In the genomic region with DNA sequence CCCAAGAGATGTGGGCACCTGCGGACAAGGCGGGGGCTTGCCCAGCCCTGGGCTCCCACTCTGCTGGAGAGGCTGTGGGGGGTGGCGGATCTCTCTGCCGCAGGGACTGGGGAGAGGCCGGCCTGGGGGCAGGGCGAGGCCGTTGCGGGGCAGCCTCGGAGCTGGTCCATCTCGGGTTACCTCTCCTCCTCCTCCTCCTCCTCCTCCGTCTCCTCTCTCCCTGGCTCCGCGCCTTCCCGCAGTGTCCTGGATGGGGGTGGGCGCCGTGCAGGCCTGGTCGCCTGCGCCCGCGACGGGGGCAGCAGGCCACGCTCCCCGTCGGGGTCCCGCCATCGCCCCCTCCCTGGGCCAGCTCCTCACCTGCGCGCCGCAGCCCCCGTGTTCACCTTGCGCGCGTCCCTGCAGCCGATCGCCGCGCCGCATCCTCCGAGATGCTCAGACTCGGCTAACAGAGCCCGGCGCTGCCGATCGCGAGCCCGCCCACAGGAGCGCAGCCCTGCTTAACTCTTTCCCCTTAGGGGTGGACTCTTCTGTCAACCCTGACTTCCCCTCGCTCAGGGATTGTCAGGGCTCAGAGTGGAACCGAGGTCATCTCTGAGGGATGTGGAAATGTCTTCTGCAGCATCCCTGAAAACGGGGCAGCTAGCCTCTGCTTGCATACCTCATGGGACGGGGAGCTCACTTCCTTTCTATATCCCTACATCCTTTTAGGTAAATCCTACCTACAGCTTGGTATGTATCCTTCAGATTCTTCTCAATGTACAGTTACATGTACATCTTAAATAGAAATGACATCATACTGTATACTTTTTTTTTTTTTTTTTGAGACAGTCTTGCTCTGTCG, we compare ENCODE assay signal across 1 cellular context.
TF ChIP-seq lines count a peak whose summit lies in the region.

A gene (minus strand): TSS at position 447 of the 844 bp plus-strand sequence. CDS start 2,293 bp downstream, outside the sequence.

TF ChIP-seq in WTC11, 78 proteins besides CTCF, POLR2A, EP300 and RAD21 (continued from another document and continues in another):
- TF ChIP-seq, protein P1, sequence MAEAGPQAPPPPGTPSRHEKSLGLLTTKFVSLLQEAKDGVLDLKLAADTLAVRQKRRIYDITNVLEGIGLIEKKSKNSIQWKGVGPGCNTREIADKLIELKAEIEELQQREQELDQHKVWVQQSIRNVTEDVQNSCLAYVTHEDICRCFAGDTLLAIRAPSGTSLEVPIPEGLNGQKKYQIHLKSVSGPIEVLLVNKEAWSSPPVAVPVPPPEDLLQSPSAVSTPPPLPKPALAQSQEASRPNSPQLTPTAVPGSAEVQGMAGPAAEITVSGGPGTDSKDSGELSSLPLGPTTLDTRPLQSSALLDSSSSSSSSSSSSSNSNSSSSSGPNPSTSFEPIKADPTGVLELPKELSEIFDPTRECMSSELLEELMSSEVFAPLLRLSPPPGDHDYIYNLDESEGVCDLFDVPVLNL (CRISPR knock-in tag; IDR thresholded peaks at IDR 0.05; ENCODE audit: borderline replicate concordance, low read depth) = 0 out of 2 replicates have a peak, but pooled peaks have one; percentile 60
- TF ChIP-seq FOXK1 (CRISPR knock-in tag; IDR thresholded peaks at IDR 0.05) = peak; percentile 72; the same call in 1 of the 2 replicates
- TF ChIP-seq NFYB (CRISPR knock-in tag; conservative IDR thresholded peaks at IDR 0.05; ENCODE audit: low read depth) = 0 out of 2 replicates have a peak, but pooled peaks have one; percentile 16
- TF ChIP-seq, protein P2, sequence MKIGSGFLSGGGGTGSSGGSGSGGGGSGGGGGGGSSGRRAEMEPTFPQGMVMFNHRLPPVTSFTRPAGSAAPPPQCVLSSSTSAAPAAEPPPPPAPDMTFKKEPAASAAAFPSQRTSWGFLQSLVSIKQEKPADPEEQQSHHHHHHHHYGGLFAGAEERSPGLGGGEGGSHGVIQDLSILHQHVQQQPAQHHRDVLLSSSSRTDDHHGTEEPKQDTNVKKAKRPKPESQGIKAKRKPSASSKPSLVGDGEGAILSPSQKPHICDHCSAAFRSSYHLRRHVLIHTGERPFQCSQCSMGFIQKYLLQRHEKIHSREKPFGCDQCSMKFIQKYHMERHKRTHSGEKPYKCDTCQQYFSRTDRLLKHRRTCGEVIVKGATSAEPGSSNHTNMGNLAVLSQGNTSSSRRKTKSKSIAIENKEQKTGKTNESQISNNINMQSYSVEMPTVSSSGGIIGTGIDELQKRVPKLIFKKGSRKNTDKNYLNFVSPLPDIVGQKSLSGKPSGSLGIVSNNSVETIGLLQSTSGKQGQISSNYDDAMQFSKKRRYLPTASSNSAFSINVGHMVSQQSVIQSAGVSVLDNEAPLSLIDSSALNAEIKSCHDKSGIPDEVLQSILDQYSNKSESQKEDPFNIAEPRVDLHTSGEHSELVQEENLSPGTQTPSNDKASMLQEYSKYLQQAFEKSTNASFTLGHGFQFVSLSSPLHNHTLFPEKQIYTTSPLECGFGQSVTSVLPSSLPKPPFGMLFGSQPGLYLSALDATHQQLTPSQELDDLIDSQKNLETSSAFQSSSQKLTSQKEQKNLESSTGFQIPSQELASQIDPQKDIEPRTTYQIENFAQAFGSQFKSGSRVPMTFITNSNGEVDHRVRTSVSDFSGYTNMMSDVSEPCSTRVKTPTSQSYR (CRISPR knock-in tag; IDR thresholded peaks at IDR 0.05) = no peak; the same call in 1 of the 2 replicates
- TF ChIP-seq IRF2 (CRISPR knock-in tag; IDR thresholded peaks at IDR 0.05; ENCODE audit: borderline replicate concordance, low read depth) = no peak
- no peak for TF ChIP-seq ZNF232 (CRISPR knock-in tag; IDR thresholded peaks at IDR 0.05)
- peak; percentile 72 for TF ChIP-seq SP1 (CRISPR knock-in tag; conservative IDR thresholded peaks at IDR 0.05)
- TF ChIP-seq, protein P3, sequence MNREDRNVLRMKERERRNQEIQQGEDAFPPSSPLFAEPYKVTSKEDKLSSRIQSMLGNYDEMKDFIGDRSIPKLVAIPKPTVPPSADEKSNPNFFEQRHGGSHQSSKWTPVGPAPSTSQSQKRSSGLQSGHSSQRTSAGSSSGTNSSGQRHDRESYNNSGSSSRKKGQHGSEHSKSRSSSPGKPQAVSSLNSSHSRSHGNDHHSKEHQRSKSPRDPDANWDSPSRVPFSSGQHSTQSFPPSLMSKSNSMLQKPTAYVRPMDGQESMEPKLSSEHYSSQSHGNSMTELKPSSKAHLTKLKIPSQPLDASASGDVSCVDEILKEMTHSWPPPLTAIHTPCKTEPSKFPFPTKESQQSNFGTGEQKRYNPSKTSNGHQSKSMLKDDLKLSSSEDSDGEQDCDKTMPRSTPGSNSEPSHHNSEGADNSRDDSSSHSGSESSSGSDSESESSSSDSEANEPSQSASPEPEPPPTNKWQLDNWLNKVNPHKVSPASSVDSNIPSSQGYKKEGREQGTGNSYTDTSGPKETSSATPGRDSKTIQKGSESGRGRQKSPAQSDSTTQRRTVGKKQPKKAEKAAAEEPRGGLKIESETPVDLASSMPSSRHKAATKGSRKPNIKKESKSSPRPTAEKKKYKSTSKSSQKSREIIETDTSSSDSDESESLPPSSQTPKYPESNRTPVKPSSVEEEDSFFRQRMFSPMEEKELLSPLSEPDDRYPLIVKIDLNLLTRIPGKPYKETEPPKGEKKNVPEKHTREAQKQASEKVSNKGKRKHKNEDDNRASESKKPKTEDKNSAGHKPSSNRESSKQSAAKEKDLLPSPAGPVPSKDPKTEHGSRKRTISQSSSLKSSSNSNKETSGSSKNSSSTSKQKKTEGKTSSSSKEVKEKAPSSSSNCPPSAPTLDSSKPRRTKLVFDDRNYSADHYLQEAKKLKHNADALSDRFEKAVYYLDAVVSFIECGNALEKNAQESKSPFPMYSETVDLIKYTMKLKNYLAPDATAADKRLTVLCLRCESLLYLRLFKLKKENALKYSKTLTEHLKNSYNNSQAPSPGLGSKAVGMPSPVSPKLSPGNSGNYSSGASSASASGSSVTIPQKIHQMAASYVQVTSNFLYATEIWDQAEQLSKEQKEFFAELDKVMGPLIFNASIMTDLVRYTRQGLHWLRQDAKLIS (CRISPR knock-in tag; IDR thresholded peaks at IDR 0.05; ENCODE audit: borderline replicate concordance) = 0 out of 2 replicates have a peak, but pooled peaks have one; percentile 21
- TF ChIP-seq GTF2I (CRISPR knock-in tag; conservative IDR thresholded peaks at IDR 0.05) = peak; percentile 100
- TF ChIP-seq, protein P4, sequence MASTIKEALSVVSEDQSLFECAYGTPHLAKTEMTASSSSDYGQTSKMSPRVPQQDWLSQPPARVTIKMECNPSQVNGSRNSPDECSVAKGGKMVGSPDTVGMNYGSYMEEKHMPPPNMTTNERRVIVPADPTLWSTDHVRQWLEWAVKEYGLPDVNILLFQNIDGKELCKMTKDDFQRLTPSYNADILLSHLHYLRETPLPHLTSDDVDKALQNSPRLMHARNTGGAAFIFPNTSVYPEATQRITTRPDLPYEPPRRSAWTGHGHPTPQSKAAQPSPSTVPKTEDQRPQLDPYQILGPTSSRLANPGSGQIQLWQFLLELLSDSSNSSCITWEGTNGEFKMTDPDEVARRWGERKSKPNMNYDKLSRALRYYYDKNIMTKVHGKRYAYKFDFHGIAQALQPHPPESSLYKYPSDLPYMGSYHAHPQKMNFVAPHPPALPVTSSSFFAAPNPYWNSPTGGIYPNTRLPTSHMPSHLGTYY (CRISPR knock-in tag; IDR thresholded peaks at IDR 0.05) = no peak
- TF ChIP-seq CBFB (CRISPR knock-in tag; IDR thresholded peaks at IDR 0.05; ENCODE audit: low read depth) = no peak
- peak; percentile 62; the same call in 1 of the 2 replicates for TF ChIP-seq RELA (CRISPR knock-in tag; IDR thresholded peaks at IDR 0.05; ENCODE audit: borderline replicate concordance)
- TF ChIP-seq, protein P5, sequence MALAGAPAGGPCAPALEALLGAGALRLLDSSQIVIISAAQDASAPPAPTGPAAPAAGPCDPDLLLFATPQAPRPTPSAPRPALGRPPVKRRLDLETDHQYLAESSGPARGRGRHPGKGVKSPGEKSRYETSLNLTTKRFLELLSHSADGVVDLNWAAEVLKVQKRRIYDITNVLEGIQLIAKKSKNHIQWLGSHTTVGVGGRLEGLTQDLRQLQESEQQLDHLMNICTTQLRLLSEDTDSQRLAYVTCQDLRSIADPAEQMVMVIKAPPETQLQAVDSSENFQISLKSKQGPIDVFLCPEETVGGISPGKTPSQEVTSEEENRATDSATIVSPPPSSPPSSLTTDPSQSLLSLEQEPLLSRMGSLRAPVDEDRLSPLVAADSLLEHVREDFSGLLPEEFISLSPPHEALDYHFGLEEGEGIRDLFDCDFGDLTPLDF (CRISPR knock-in tag; IDR thresholded peaks at IDR 0.05) = no peak
- no peak for TF ChIP-seq ESRRA (CRISPR knock-in tag; IDR thresholded peaks at IDR 0.05; ENCODE audit: borderline replicate concordance)
- no peak for TF ChIP-seq NR3C1 (CRISPR knock-in tag; conservative IDR thresholded peaks at IDR 0.05; ENCODE audit: low read depth)
- TF ChIP-seq GRHL2 (CRISPR knock-in tag; IDR thresholded peaks at IDR 0.05; ENCODE audit: insufficient replicate concordance, severe bottlenecking) = no peak
- TF ChIP-seq, protein P6, sequence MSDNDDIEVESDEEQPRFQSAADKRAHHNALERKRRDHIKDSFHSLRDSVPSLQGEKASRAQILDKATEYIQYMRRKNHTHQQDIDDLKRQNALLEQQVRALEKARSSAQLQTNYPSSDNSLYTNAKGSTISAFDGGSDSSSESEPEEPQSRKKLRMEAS (CRISPR knock-in tag; IDR thresholded peaks at IDR 0.05) = no peak; the same call in 1 of the 2 replicates
- TF ChIP-seq, protein P7, sequence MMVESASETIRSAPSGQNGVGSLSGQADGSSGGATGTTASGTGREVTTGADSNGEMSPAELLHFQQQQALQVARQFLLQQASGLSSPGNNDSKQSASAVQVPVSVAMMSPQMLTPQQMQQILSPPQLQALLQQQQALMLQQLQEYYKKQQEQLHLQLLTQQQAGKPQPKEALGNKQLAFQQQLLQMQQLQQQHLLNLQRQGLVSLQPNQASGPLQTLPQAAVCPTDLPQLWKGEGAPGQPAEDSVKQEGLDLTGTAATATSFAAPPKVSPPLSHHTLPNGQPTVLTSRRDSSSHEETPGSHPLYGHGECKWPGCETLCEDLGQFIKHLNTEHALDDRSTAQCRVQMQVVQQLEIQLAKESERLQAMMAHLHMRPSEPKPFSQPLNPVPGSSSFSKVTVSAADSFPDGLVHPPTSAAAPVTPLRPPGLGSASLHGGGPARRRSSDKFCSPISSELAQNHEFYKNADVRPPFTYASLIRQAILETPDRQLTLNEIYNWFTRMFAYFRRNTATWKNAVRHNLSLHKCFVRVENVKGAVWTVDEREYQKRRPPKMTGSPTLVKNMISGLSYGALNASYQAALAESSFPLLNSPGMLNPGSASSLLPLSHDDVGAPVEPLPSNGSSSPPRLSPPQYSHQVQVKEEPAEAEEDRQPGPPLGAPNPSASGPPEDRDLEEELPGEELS (CRISPR knock-in tag; IDR thresholded peaks at IDR 0.05) = peak; percentile 41; the same call in 1 of the 2 replicates
- no peak for TF ChIP-seq ZNF138 (CRISPR knock-in tag; conservative IDR thresholded peaks at IDR 0.05)
- TF ChIP-seq TCF7 (CRISPR knock-in tag; IDR thresholded peaks at IDR 0.05; ENCODE audit: low read depth) = peak; percentile 72; the same call in 1 of the 2 replicates
- TF ChIP-seq, protein P8, sequence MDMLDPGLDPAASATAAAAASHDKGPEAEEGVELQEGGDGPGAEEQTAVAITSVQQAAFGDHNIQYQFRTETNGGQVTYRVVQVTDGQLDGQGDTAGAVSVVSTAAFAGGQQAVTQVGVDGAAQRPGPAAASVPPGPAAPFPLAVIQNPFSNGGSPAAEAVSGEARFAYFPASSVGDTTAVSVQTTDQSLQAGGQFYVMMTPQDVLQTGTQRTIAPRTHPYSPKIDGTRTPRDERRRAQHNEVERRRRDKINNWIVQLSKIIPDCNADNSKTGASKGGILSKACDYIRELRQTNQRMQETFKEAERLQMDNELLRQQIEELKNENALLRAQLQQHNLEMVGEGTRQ (CRISPR knock-in tag; IDR thresholded peaks at IDR 0.05) = no peak; the same call in 1 of the 2 replicates
- TF ChIP-seq, protein P9, sequence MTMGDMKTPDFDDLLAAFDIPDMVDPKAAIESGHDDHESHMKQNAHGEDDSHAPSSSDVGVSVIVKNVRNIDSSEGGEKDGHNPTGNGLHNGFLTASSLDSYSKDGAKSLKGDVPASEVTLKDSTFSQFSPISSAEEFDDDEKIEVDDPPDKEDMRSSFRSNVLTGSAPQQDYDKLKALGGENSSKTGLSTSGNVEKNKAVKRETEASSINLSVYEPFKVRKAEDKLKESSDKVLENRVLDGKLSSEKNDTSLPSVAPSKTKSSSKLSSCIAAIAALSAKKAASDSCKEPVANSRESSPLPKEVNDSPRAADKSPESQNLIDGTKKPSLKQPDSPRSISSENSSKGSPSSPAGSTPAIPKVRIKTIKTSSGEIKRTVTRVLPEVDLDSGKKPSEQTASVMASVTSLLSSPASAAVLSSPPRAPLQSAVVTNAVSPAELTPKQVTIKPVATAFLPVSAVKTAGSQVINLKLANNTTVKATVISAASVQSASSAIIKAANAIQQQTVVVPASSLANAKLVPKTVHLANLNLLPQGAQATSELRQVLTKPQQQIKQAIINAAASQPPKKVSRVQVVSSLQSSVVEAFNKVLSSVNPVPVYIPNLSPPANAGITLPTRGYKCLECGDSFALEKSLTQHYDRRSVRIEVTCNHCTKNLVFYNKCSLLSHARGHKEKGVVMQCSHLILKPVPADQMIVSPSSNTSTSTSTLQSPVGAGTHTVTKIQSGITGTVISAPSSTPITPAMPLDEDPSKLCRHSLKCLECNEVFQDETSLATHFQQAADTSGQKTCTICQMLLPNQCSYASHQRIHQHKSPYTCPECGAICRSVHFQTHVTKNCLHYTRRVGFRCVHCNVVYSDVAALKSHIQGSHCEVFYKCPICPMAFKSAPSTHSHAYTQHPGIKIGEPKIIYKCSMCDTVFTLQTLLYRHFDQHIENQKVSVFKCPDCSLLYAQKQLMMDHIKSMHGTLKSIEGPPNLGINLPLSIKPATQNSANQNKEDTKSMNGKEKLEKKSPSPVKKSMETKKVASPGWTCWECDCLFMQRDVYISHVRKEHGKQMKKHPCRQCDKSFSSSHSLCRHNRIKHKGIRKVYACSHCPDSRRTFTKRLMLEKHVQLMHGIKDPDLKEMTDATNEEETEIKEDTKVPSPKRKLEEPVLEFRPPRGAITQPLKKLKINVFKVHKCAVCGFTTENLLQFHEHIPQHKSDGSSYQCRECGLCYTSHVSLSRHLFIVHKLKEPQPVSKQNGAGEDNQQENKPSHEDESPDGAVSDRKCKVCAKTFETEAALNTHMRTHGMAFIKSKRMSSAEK (CRISPR knock-in tag; IDR thresholded peaks at IDR 0.05; ENCODE audit: borderline replicate concordance) = 0 out of 2 replicates have a peak, but pooled peaks have one; percentile 60
- TF ChIP-seq, protein P10, sequence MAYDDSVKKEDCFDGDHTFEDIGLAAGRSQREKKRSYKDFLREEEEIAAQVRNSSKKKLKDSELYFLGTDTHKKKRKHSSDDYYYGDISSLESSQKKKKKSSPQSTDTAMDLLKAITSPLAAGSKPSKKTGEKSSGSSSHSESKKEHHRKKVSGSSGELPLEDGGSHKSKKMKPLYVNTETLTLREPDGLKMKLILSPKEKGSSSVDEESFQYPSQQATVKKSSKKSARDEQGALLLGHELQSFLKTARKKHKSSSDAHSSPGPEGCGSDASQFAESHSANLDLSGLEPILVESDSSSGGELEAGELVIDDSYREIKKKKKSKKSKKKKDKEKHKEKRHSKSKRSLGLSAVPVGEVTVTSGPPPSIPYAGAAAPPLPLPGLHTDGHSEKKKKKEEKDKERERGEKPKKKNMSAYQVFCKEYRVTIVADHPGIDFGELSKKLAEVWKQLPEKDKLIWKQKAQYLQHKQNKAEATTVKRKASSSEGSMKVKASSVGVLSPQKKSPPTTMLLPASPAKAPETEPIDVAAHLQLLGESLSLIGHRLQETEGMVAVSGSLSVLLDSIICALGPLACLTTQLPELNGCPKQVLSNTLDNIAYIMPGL (CRISPR knock-in tag; IDR thresholded peaks at IDR 0.05) = peak; percentile 55; the same call in 1 of the 2 replicates
